ENCODE assay signal across 8 cellular contexts in the genomic region with DNA sequence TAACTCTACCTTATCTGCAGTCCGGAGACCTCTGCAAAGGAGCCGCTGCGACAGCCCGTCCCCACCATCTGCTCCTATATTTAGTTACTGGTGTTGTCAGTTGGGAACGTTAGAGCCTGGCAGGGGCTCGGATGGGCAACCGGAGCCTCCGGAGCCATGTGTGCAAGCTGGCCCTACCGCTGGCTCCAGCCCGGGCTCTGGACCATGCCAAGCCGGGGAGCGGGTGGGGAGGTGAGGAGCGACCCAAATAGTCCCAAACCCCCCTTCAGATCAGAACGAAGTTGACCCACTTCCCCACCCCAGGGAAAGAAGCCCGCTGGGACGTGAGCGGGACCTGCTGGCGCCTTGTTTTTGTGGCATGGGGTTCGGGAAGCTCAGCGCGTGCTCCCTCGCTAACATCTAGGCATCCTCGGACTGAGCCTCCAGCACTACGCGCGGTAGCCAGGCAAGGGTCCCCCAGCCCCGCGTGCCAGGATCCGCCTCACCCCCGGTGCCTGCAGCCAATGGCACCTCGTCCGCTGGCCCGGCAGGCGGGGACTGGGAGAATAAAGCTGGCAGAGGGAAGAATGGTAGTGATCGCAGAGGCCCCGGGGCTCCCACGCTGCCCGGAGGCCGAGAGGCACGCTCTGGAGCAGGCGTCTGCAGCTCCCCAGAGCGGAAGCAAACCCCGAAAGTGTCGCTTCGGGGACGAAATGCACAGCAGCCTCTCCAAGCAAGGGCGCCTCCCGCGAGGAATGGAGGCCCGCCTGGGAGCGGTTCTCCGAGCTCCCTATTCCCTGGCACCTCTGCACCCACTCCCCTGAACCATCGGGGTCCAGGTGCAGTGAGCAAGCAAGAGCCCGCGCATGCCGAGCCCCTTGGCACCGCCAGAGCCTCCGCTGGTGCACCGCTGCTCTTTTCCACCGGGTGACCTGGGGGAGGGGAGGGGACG. TPM values are rescaled to one million over a fixed set of nuclear protein-coding genes. Genes with fewer than 3 reads are reported as not detected.
A peak's percentile ranks its signal among the peaks of the same experiment; 100 is the strongest.
DNase-seq lines count a peak whose midpoint lies in the region; ATAC-seq and TF ChIP-seq lines count a peak whose summit lies in the region.

No MANE protein-coding gene starts in this region.

- H3K4me1 ChIP-seq in SJCRH30 (peaks cover 15% of the 10 kb centered on the region), smooth muscle cell (ENCODE audit: low read depth) (peaks cover 12% of the 10 kb centered on the region)

- peaks cover 5 to 7% (median 7%) of the 10 kb centered on the region in 3 donors for H3K27me3 Mint-ChIP-seq in immature natural killer cell (ENCODE audit: low read depth in 3 of 3)

- H3K9me3 ChIP-seq in SJCRH30 (replicated peaks) (no peaks in the 10 kb centered on the region), smooth muscle cell (replicated peaks; ENCODE audit: low read depth) (no peaks in the 10 kb centered on the region)

- DNase-seq in D341Med (ENCODE audit: low spot score): peak; percentile 75
- DNase-seq in SJCRH30: peak; percentile 48 to 49
- peak; percentile 27 to 51 for DNase-seq in cardiac fibroblast (ENCODE audit: low read depth in 2 of 2)
- peak in 2 of 3 donors; percentile 6 to 18 for DNase-seq in immature natural killer cell
- DNase-seq in smooth muscle cell (lab: John Stamatoyannopoulos, UW; ENCODE audit: unreplicated experiment): no peak
- DNase-seq in OCI-M1 (lab: John Stamatoyannopoulos, UW): no peak

- peak overlapping the region in 1 of 6 donors; percentile 2 for H3K27ac Mint-ChIP-seq in immature natural killer cell

- H3K36me3 ChIP-seq in SJCRH30 (no peaks in the 10 kb centered on the region), smooth muscle cell (ENCODE audit: low read depth) (no peaks in the 10 kb centered on the region)

- no peak overlapping the region for H3K9ac ChIP-seq in smooth muscle cell (ENCODE audit: low read depth)

- no peaks in the 10 kb centered on the region for H3K36me3 Mint-ChIP-seq in immature natural killer cell

- TF ChIP-seq CTCF in cardiac fibroblast (IDR thresholded peaks at IDR 0.05; ENCODE audit: low read depth, low read length): no peak
- TF ChIP-seq CTCF in smooth muscle cell (IDR thresholded peaks at IDR 0.05; ENCODE audit: borderline replicate concordance, insufficient read depth, poor library complexity, severe bottlenecking): no peak

- H3K4me3 Mint-ChIP-seq in immature natural killer cell: peak overlapping the region; percentile 83 to 91 (median 88)

- 4% methylated on average over 59 of the region's 61 CpGs for WGBS in smooth muscle cell (ENCODE audit: low lambda C conversion rate)

- peaks cover 41% of the 10 kb centered on the region for H4K20me1 ChIP-seq in smooth muscle cell (ENCODE audit: low read depth)

- H3F3A ChIP-seq in smooth muscle cell (ENCODE audit: low read depth): no peaks in the 10 kb centered on the region

- peaks cover 0 to 4% (median 0%) of the 10 kb centered on the region in 6 donors for H3K9me3 Mint-ChIP-seq in immature natural killer cell

- H3K79me2 ChIP-seq in smooth muscle cell (ENCODE audit: low read depth): no peaks in the 10 kb centered on the region

- H3K4me3 ChIP-seq in SJCRH30 (peak overlapping the region; percentile 65), cardiac fibroblast (replicated peaks in 1 of 2; ENCODE audit: low read depth in 2 of 2, low read length in 2 of 2) (peak overlapping the region; percentile 77 to 89), smooth muscle cell (peak overlapping the region; percentile 73)

- H3K4me1 Mint-ChIP-seq in immature natural killer cell: peaks cover 8 to 18% of the 10 kb centered on the region in 2 donors

- peak overlapping the region; percentile 86 for H2AFZ ChIP-seq in smooth muscle cell (ENCODE audit: low read depth)

- H3K27ac ChIP-seq in SJCRH30 (peak overlapping the region; percentile 15; the same call in 1 of the 2 replicates), smooth muscle cell (ENCODE audit: low read depth) (no peak overlapping the region)

- H3K27me3 ChIP-seq in SJCRH30: no peaks in the 10 kb centered on the region
- peaks cover 10% of the 10 kb centered on the region for H3K27me3 ChIP-seq in smooth muscle cell (ENCODE audit: low read depth)

- H3K4me2 ChIP-seq in smooth muscle cell: peak overlapping the region; percentile 98

- ATAC-seq in GM19452 (IDR thresholded peaks at IDR 0.05; ENCODE audit: unreplicated experiment): peak; percentile 34
- peak; percentile 25 for ATAC-seq in HG03469 (IDR thresholded peaks at IDR 0.05; ENCODE audit: unreplicated experiment)

RNA-seq across cellular contexts. Expression of gene LRRC20, which starts 0.7 kb away (rescaled TPM):
- 4.3 and 5.2 TPM in 2 replicates for total RNA-seq in SJCRH30 (2014; rRNA removed; shearing (Covaris generic))
- 1 to 10 TPM; 1.1 to 1.4 (median 1.2) TPM for polyA plus RNA-seq in immature natural killer cell
- total RNA-seq in smooth muscle cell: 2.7 and 14.3 TPM in 2 replicates
- 4.7 and 6.7 TPM in 2 replicates for polyA plus RNA-seq in smooth muscle cell

RNA-seq across cellular contexts. Expression of gene EIF4EBP2, which starts 22.2 kb away (rescaled TPM):
- total RNA-seq in SJCRH30 (2014; rRNA removed; shearing (Covaris generic)): 51.0 and 52.8 TPM in 2 replicates
- 100 to 1,000 TPM in 1 of 3 donors, 10 to 100 TPM in 2; 67.6 to 105 (median 92.4) TPM for polyA plus RNA-seq in immature natural killer cell
- 43.9 and 51.4 TPM in 2 replicates for total RNA-seq in smooth muscle cell
- polyA plus RNA-seq in smooth muscle cell: 23.5 and 35.9 TPM in 2 replicates

RNA-seq across cellular contexts. Expression of gene NODAL, which starts 59.7 kb away (rescaled TPM):
- not detected in 2 replicates for total RNA-seq in SJCRH30 (2014; rRNA removed; shearing (Covaris generic))
- not detected for polyA plus RNA-seq in immature natural killer cell
- not detected in 2 replicates for total RNA-seq in smooth muscle cell
- polyA plus RNA-seq in smooth muscle cell: 0.63 and 0.81 TPM in 2 replicates

Comparison
In these comparisons a context has a peak if more than half of its experiments do, and no peak if none do; other contexts are left out.
1. DNase-seq: peak in D341Med (single experiment), SJCRH30 (2 of 2), cardiac fibroblast (2 of 2) and immature natural killer cell (2 of 3); none in smooth muscle cell (single experiment) and OCI-M1 (single experiment).
2. Peak in every context shown above with its lines, with median percentiles within 50 percentile points of each other: H3K4me3 ChIP-seq.